Comparison of ENCODE assay signal across 8 cellular contexts in the genomic region with DNA sequence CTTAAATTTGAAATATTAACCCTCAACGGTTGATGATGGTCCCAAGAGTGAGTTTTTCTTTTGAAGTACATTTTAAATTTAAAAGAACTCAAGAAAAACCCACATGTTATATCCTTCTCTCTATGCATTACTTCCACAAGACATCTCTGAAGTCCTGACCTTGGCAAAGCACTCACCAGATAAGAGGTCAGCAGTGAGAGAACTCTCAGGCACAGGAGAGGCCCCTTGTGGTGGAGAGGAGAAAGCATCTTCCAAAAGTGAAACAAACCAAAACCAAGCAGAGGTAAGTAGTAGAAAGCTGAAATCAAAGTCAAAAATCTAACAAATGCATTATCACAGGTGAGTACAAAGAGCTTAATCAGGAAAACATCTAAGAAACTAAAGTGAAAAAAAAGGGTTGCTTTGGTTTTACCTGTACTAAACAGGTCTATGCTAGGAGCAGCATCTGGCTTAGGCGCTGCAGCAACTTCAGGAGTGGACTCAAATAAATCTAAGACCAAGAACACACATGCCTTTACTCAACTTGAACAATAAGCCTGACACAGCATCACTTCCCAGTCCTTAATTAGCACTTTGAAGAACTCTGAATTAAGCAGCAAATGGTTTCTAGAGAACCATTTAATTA.
DNase-seq lines count a peak whose midpoint lies in the region; ATAC-seq and TF ChIP-seq lines count a peak whose summit lies in the region.

No MANE protein-coding gene starts in this region.

- H3K79me2 ChIP-seq in DOHH2 (ENCODE audit: control insufficient read depth, low read length): no peaks in the 10 kb centered on the region

- H3K9me3 ChIP-seq in DOHH2 (ENCODE audit: control insufficient read depth, insufficient read depth, low read length): no peaks in the 10 kb centered on the region

- H3K27ac Mint-ChIP-seq in naive thymus-derived CD8-positive, alpha-beta T cell: no peak overlapping the region

- TF ChIP-seq CTCF in DOHH2 (IDR thresholded peaks at IDR 0.05; ENCODE audit: low read depth, low read length, poor library complexity, severe bottlenecking): peak; percentile 70
- peak; percentile 49 for TF ChIP-seq CTCF in RWPE1 (conservative IDR thresholded peaks at IDR 0.05; ENCODE audit: low read depth)
- TF ChIP-seq CTCF in kidney epithelial cell (IDR thresholded peaks at IDR 0.05; ENCODE audit: insufficient read depth, low read length, poor library complexity, severe bottlenecking): peak; percentile 63

- peaks cover 0 to 5% (median 0%) of the 10 kb centered on the region in 4 donors for H3K4me1 Mint-ChIP-seq in naive thymus-derived CD8-positive, alpha-beta T cell

- peak; percentile 13 for DNase-seq in RWPE1 (ENCODE audit: low spot score)
- no peak for DNase-seq in kidney epithelial cell (ENCODE audit: low read depth)
- no peak for DNase-seq in GF-D8 (lab: John Stamatoyannopoulos, UW)
- no peak for DNase-seq in naive thymus-derived CD8-positive, alpha-beta T cell
- no peak for DNase-seq in activated T-cell treated with anti-CD3 and anti-CD28 coated beads, Interleukin-2, amount 50 U/mL, for 1 hour

- no peaks in the 10 kb centered on the region for H3K9me2 ChIP-seq in DOHH2 (replicated peaks; ENCODE audit: control insufficient read depth, low read length)

- no peak overlapping the region for H3K4me2 ChIP-seq in DOHH2 (ENCODE audit: low read length)

- H3K4me3 Mint-ChIP-seq in naive thymus-derived CD8-positive, alpha-beta T cell: no peak overlapping the region

- H3K36me3 Mint-ChIP-seq in naive thymus-derived CD8-positive, alpha-beta T cell: no peaks in the 10 kb centered on the region

- H3F3A ChIP-seq in DOHH2 (ENCODE audit: control insufficient read depth, insufficient read depth): no peaks in the 10 kb centered on the region

- no peaks in the 10 kb centered on the region for H3K27me3 ChIP-seq in DOHH2 (ENCODE audit: control insufficient read depth, low read length)
- no peaks in the 10 kb centered on the region for H3K27me3 ChIP-seq in kidney epithelial cell (ENCODE audit: control insufficient read depth, insufficient read depth, low read length)

- H3K9me3 Mint-ChIP-seq in naive thymus-derived CD8-positive, alpha-beta T cell: no peaks in the 10 kb centered on the region

- H3K4me3 ChIP-seq in DOHH2 (ENCODE audit: low read length) (no peak overlapping the region), kidney epithelial cell (ENCODE audit: low read depth, low read length) (no peak overlapping the region)

- no peaks in the 10 kb centered on the region for H3K36me3 ChIP-seq in DOHH2 (ENCODE audit: control insufficient read depth, low read length)
- no peaks in the 10 kb centered on the region for H3K36me3 ChIP-seq in kidney epithelial cell (ENCODE audit: control insufficient read depth, insufficient read depth, low read length)

- POLR2A ChIA-PET in RWPE1 (lab: Yijun Ruan, JAX; ENCODE audit: low non-redundant PET): no interaction called here
- POLR2A ChIA-PET in naive thymus-derived CD8-positive, alpha-beta T cell (lab: Charles Lee): no interaction called here

- H3K4me1 ChIP-seq in DOHH2 (ENCODE audit: control insufficient read depth, low read length): no peaks in the 10 kb centered on the region

- no peaks in the 10 kb centered on the region for H4K20me1 ChIP-seq in DOHH2 (ENCODE audit: control insufficient read depth, insufficient read depth, low read depth, low read length)

- peak; percentile 99 for ATAC-seq in GM19467 (IDR thresholded peaks at IDR 0.05; ENCODE audit: unreplicated experiment)
- ATAC-seq in HG03354 (IDR thresholded peaks at IDR 0.05; ENCODE audit: poor library complexity, severe bottlenecking, unreplicated experiment): peak; percentile 93
- ATAC-seq in naive thymus-derived CD8-positive, alpha-beta T cell: no peak

- CTCF ChIA-PET in RWPE1 (lab: Yijun Ruan, JAX): interaction anchor here (0.6 to 0.7 kb wide), 3 partner anchors 14 to 377 kb away, joined by 4 read pairs; no protein-coding TSS in a partner anchor

- peaks cover 0 to 10% (median 2%) of the 10 kb centered on the region in 5 donors for H3K27me3 Mint-ChIP-seq in naive thymus-derived CD8-positive, alpha-beta T cell

- H3K27ac ChIP-seq in DOHH2 (ENCODE audit: low read depth, low read length) (no peak overlapping the region), RWPE1 (no peak overlapping the region)

Comparison
In these comparisons a context has a peak if more than half of its experiments do, and no peak if none do; other contexts are left out.
1. ATAC-seq: peak in GM19467 (single experiment) and HG03354 (single experiment); none in naive thymus-derived CD8-positive, alpha-beta T cell (0 of 2).
2. Peak in every context shown above with its lines, with median percentiles within 50 percentile points of each other: CTCF ChIP-seq.